ENCODE assay signal across 8 cellular contexts in the genomic region with DNA sequence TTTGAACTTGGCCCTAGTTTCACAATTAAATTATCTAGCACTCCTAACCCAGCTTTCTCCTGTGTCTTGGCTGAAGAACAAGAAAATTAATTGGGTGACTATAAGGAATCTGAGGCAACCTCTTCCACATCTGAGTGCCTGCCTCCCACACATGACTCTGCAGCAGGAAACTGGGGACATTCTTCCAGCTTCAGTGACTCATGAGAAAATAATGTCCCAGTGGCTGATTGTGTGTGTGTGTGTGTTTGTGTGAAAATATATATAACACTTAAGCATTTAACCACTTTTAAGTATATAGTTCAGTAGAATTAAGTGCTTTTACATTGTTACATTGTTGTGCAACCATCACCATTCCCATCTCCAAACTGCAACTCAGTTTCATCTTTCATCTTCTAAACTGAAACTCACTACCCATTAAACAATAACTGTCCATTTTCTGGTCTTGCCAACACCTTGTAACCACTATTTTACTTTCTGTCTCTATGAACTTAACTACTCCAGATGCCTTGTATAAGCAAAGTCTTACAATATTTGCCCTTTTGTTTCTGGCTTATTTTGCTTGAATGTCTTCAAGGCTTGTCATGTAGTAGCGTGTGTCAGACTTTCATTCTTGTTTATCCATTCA. TPM values are rescaled to one million over a fixed set of nuclear protein-coding genes. Genes with fewer than 3 reads are reported as not detected.
DNase-seq lines count a peak whose midpoint lies in the region; ATAC-seq, FAIRE-seq and TF ChIP-seq lines count a peak whose summit lies in the region.

No MANE protein-coding gene starts in this region.

- intact Hi-C loops in Calu3 (cut with micrococcal nuclease; ENCODE audit: unreplicated experiment) (no loop called here), Panc1 (cut with micrococcal nuclease; ENCODE audit: unreplicated experiment) (no loop called here), pancreas (cut with DNase I) (no loop called here)

- peak overlapping the region; percentile 73 for H3K27ac ChIP-seq in Panc1 (ENCODE audit: low read length)
- H3K27ac ChIP-seq in pancreas = peak overlapping the region in 1 of 4 donors; percentile 26

- no peak for TF ChIP-seq POLR2A in GM18505 (IDR thresholded peaks at IDR 0.05; ENCODE audit: borderline replicate concordance, extremely low read depth, insufficient read depth, insufficient read length)

- peak overlapping the region; percentile 38 for H3K4me3 Mint-ChIP-seq in Calu3 (ENCODE audit: low read depth, unreplicated experiment)

- TF ChIP-seq CTCF in Calu3 (IDR thresholded peaks at IDR 0.05; ENCODE audit: unreplicated experiment) (no peak), Panc1 (IDR thresholded peaks at IDR 0.05) (no peak), fibroblast of mammary gland (conservative IDR thresholded peaks at IDR 0.05; ENCODE audit: control insufficient read depth, insufficient read depth, low read depth, low read length) (no peak), pancreas (IDR thresholded peaks at IDR 0.05) (no peak)

- no peaks in the 10 kb centered on the region for H3K9me3 ChIP-seq in Panc1 (ENCODE audit: control insufficient read depth, insufficient read depth, low read depth, low read length)
- H3K9me3 ChIP-seq in pancreas = no peaks in the 10 kb centered on the region

- H3K27me3 ChIP-seq in Panc1 (ENCODE audit: control insufficient read depth, insufficient read depth, low read length) (no peaks in the 10 kb centered on the region), pancreas (no peaks in the 10 kb centered on the region)

- H3K4me1 Mint-ChIP-seq in Calu3 (ENCODE audit: low read depth, unreplicated experiment) = peaks cover 46% of the 10 kb centered on the region

- peak overlapping the region; percentile 51 for H3K27ac Mint-ChIP-seq in Calu3 (ENCODE audit: unreplicated experiment)

- in situ Hi-C loops in Panc1 (cut with HindIII; ENCODE audit: low pct_unique_long_range_greater_than_20kb, low sequenced_read_pairs) = no loop called here

- no peak for FAIRE-seq in pancreas (lab: Jason Lieb, UNC)

- DNase-seq in Calu3 (peak; percentile 58), Panc1 (ENCODE audit: low read depth, low spot score) (peak; percentile 77), fibroblast of mammary gland (ENCODE audit: low read depth) (peak; percentile 93), pancreas (no peak), NCI-H2196 treated with DMSO at 0.1 percent for 48 hours (lab: John Stamatoyannopoulos, UW; ENCODE audit: unreplicated experiment) (no peak)
- DNase-seq in activated CD8-positive, alpha-beta memory T cell treated with anti-CD3 and anti-CD28 coated beads, Interleukin-2, amount 50 U/mL, for 48 hours = no peak

- H3K36me3 ChIP-seq in Panc1 (ENCODE audit: control insufficient read depth, insufficient read depth, low read length) (no peaks in the 10 kb centered on the region; the same call in 1 of the 2 replicates), pancreas (peaks cover 0 to 20% (median 14%) of the 10 kb centered on the region in 3 donors)

- H3K27me3 Mint-ChIP-seq in Calu3 (ENCODE audit: unreplicated experiment) = no peaks in the 10 kb centered on the region

- H3K4me1 ChIP-seq in Panc1 (ENCODE audit: control insufficient read depth, insufficient read depth, low read length) (peaks cover 14% of the 10 kb centered on the region), pancreas (peaks cover 0 to 18% (median 0%) of the 10 kb centered on the region in 3 donors)

- CTCF ChIA-PET in Calu3 (lab: Charles Lee) (interaction anchor here (0.6 to 0.9 kb wide), 2 partner anchors 216 to 1283 kb away, joined by 3 read pairs; no protein-coding TSS in a partner anchor), Panc1 (lab: Charles Lee) (no interaction called here)

- H3K36me3 Mint-ChIP-seq in Calu3 (ENCODE audit: insufficient read depth, unreplicated experiment) = peaks cover 75% of the 10 kb centered on the region

- ATAC-seq in Panc1 (peak; percentile 91), pancreas (peak in 3 of 4 donors; percentile 35 to 93 (median 81)), HG03442 (IDR thresholded peaks at IDR 0.05; ENCODE audit: unreplicated experiment) (no peak), GM18505 (IDR thresholded peaks at IDR 0.05; ENCODE audit: unreplicated experiment) (no peak)

- WGBS in pancreas, 2 donors = 96 to 100% methylated on average over 1 of the region's 1 CpG

- POLR2A ChIA-PET in Panc1 (lab: Charles Lee) = no interaction called here

- H3K9me3 Mint-ChIP-seq in Calu3 (ENCODE audit: low read depth, unreplicated experiment) = no peaks in the 10 kb centered on the region

- BruUV-seq in Calu3 (replicated peaks; lab: Mats Ljungman, UMichigan) (no TSS peak), Panc1 (replicated peaks; lab: Mats Ljungman, UMichigan) (no TSS peak)

- no peak overlapping the region for H3K4me3 ChIP-seq in Panc1 (ENCODE audit: low read depth in 2 of 2, low read length in 2 of 2)
- no peak overlapping the region for H3K4me3 ChIP-seq in fibroblast of mammary gland (ENCODE audit: control insufficient read depth, low read depth, low read length)
- no peak overlapping the region for H3K4me3 ChIP-seq in pancreas

RNA-seq across cellular contexts. Expression of gene TRIM38, which starts 8.7 kb away (rescaled TPM):
- 20.6 and 26.1 TPM in 2 replicates for total RNA-seq in Calu3 (2022)
- total RNA-seq in Panc1 (2021; ENCODE audit: unreplicated experiment) = 4.4 TPM
- polyA plus RNA-seq in Panc1 (2012; ENCODE audit: insufficient read length) = 1.9 TPM
- total RNA-seq in pancreas = 1 to 10 TPM; 1.5 to 5.8 (median 2.3) TPM
- polyA plus RNA-seq in pancreas = 1 to 10 TPM; 2.4 to 2.9 TPM

RNA-seq across cellular contexts. Expression of gene SLC17A2, which starts 40.8 kb away (rescaled TPM):
- total RNA-seq in Calu3 (2022) = not detected in 2 replicates
- not detected for total RNA-seq in Panc1 (2021; ENCODE audit: unreplicated experiment)
- polyA plus RNA-seq in Panc1 (2012; ENCODE audit: insufficient read length) = not detected
- total RNA-seq in pancreas = under 1 TPM in 2 of 6 donors, not detected in 4; 0.20 to 0.21 TPM
- polyA plus RNA-seq in pancreas = under 1 TPM in 1 of 2 donors, not detected in 1; 0.05 TPM

Comparison
In these comparisons a context has a peak if more than half of its experiments do, and no peak if none do; other contexts are left out.
1. DNase-seq: peak in Calu3 (single experiment), Panc1 (single experiment) and fibroblast of mammary gland (single experiment); none in pancreas (0 of 6), activated CD8-positive, alpha-beta memory T cell treated with anti-CD3 and anti-CD28 coated beads, Interleukin-2, amount 50 U/mL, for 48 hours (single experiment) and NCI-H2196 treated with DMSO at 0.1 percent for 48 hours (single experiment).
2. ATAC-seq: peak in Panc1 (single experiment) and pancreas (3 of 4); none in HG03442 (single experiment) and GM18505 (single experiment).